Comparison of ENCODE assay signal across 1 cellular context in the genomic region with DNA sequence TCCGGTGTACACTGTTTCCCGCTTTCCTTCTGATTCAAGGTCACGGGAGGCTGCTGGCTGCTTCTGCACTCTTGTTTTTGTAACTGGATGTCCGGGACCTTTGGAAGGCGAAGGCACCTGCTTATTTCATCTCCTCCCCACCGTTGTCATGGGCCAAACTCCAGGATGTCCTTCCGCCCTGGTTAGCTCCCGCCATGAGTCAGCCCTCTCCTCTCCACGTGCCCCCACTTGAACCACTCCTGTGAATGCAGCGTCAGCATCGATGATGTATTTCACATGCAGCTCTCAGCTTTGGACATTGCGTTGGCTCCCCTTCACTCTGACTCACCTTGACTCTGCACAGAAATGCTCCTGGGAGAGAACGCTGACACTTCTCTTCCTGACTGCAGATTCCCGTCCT.
A peak's percentile ranks its signal among the peaks of the same experiment; 100 is the strongest.
TF ChIP-seq lines count a peak whose summit lies in the region.

No MANE protein-coding gene starts in this region.

TF ChIP-seq in HepG2, 621 proteins besides CTCF, POLR2A, EP300 and RAD21 (continued from another document and continues in another):
- TF ChIP-seq, protein P1, sequence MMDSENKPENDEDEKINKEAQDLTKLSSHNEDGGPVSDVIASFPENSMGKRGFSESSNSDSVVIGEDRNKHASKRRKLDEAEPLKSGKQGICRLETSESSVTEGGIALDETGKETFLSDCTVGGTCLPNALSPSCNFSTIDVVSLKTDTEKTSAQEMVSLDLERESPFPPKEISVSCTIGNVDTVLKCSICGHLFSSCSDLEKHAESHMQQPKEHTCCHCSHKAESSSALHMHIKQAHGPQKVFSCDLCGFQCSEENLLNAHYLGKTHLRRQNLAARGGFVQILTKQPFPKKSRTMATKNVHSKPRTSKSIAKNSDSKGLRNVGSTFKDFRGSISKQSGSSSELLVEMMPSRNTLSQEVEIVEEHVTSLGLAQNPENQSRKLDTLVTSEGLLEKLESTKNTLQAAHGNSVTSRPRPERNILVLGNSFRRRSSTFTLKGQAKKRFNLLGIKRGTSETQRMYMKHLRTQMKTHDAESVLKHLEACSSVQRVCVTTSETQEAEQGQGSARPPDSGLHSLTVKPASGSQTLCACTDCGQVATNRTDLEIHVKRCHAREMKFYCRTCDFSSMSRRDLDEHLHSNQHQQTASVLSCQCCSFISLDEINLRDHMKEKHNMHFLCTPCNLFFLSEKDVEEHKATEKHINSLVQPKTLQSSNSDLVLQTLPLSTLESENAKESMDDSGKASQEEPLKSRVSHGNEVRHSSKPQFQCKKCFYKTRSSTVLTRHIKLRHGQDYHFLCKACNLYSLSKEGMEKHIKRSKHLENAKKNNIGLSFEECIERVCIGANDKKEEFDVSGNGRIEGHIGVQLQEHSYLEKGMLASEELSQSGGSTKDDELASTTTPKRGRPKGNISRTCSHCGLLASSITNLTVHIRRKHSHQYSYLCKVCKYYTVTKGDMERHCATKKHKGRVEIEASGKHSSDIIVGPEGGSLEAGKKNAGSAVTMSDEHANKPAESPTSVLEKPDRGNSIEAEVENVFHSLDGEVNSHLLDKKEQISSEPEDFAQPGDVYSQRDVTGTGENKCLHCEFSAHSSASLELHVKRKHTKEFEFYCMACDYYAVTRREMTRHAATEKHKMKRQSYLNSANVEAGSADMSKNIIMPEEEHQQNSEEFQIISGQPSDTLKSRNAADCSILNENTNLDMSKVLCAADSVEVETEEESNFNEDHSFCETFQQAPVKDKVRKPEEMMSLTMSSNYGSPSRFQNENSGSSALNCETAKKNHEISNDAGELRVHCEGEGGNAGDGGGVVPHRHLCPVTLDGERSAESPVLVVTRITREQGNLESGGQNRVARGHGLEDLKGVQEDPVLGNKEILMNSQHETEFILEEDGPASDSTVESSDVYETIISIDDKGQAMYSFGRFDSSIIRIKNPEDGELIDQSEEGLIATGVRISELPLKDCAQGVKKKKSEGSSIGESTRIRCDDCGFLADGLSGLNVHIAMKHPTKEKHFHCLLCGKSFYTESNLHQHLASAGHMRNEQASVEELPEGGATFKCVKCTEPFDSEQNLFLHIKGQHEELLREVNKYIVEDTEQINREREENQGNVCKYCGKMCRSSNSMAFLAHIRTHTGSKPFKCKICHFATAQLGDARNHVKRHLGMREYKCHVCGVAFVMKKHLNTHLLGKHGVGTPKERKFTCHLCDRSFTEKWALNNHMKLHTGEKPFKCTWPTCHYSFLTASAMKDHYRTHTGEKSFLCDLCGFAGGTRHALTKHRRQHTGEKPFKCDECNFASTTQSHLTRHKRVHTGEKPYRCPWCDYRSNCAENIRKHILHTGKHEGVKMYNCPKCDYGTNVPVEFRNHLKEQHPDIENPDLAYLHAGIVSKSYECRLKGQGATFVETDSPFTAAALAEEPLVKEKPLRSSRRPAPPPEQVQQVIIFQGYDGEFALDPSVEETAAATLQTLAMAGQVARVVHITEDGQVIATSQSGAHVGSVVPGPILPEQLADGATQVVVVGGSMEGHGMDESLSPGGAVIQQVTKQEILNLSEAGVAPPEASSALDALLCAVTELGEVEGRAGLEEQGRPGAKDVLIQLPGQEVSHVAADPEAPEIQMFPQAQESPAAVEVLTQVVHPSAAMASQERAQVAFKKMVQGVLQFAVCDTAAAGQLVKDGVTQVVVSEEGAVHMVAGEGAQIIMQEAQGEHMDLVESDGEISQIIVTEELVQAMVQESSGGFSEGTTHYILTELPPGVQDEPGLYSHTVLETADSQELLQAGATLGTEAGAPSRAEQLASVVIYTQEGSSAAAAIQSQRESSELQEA (CRISPR knock-in tag; IDR thresholded peaks at IDR 0.05; ENCODE audit: not compliant biosample characterization) = no peak
- TF ChIP-seq ZFP36L1 (CRISPR knock-in tag; IDR thresholded peaks at IDR 0.05) = 0 out of 2 replicates have a peak, but pooled peaks have one; percentile 44
- TF ChIP-seq, protein P2, sequence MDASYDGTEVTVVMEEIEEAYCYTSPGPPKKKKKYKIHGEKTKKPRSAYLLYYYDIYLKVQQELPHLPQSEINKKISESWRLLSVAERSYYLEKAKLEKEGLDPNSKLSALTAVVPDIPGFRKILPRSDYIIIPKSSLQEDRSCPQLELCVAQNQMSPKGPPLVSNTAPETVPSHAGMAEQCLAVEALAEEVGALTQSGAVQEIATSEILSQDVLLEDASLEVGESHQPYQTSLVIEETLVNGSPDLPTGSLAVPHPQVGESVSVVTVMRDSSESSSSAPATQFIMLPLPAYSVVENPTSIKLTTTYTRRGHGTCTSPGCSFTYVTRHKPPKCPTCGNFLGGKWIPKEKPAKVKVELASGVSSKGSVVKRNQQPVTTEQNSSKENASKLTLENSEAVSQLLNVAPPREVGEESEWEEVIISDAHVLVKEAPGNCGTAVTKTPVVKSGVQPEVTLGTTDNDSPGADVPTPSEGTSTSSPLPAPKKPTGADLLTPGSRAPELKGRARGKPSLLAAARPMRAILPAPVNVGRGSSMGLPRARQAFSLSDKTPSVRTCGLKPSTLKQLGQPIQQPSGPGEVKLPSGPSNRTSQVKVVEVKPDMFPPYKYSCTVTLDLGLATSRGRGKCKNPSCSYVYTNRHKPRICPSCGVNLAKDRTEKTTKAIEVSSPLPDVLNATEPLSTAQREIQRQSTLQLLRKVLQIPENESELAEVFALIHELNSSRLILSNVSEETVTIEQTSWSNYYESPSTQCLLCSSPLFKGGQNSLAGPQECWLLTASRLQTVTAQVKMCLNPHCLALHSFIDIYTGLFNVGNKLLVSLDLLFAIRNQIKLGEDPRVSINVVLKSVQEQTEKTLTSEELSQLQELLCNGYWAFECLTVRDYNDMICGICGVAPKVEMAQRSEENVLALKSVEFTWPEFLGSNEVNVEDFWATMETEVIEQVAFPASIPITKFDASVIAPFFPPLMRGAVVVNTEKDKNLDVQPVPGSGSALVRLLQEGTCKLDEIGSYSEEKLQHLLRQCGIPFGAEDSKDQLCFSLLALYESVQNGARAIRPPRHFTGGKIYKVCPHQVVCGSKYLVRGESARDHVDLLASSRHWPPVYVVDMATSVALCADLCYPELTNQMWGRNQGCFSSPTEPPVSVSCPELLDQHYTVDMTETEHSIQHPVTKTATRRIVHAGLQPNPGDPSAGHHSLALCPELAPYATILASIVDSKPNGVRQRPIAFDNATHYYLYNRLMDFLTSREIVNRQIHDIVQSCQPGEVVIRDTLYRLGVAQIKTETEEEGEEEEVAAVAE (CRISPR knock-in tag; IDR thresholded peaks at IDR 0.05; ENCODE audit: borderline replicate concordance) = peak; percentile 54; the same call in 1 of the 2 replicates
- no peak; the same call in 1 of the 2 replicates for TF ChIP-seq CHD2 (IDR thresholded peaks at IDR 0.05; ENCODE audit: low read depth, low read length)
- TF ChIP-seq, protein P3, sequence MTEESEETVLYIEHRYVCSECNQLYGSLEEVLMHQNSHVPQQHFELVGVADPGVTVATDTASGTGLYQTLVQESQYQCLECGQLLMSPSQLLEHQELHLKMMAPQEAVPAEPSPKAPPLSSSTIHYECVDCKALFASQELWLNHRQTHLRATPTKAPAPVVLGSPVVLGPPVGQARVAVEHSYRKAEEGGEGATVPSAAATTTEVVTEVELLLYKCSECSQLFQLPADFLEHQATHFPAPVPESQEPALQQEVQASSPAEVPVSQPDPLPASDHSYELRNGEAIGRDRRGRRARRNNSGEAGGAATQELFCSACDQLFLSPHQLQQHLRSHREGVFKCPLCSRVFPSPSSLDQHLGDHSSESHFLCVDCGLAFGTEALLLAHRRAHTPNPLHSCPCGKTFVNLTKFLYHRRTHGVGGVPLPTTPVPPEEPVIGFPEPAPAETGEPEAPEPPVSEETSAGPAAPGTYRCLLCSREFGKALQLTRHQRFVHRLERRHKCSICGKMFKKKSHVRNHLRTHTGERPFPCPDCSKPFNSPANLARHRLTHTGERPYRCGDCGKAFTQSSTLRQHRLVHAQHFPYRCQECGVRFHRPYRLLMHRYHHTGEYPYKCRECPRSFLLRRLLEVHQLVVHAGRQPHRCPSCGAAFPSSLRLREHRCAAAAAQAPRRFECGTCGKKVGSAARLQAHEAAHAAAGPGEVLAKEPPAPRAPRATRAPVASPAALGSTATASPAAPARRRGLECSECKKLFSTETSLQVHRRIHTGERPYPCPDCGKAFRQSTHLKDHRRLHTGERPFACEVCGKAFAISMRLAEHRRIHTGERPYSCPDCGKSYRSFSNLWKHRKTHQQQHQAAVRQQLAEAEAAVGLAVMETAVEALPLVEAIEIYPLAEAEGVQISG (CRISPR knock-in tag; IDR thresholded peaks at IDR 0.05) = peak; percentile 77
- peak; percentile 65; the same call in 1 of the 2 replicates for TF ChIP-seq KDM3A (CRISPR knock-in tag; IDR thresholded peaks at IDR 0.05; ENCODE audit: low read depth)
- TF ChIP-seq SSRP1 (CRISPR knock-in tag; IDR thresholded peaks at IDR 0.05) = no peak
- TF ChIP-seq NFYC (CRISPR knock-in tag; IDR thresholded peaks at IDR 0.05) = peak; percentile 45
- TF ChIP-seq ZEB1 (IDR thresholded peaks at IDR 0.05; ENCODE audit: insufficient replicate concordance, low read depth) = peak; percentile 41
- peak; percentile 73 for TF ChIP-seq RXRA (CRISPR knock-in tag; IDR thresholded peaks at IDR 0.05)
- peak; percentile 69; the same call in 1 of the 2 replicates for TF ChIP-seq TGIF2 (CRISPR knock-in tag; IDR thresholded peaks at IDR 0.05)
- peak; percentile 42; the same call in 1 of the 2 replicates for TF ChIP-seq ZNF451 (CRISPR knock-in tag; IDR thresholded peaks at IDR 0.05)
- TF ChIP-seq, protein P4, sequence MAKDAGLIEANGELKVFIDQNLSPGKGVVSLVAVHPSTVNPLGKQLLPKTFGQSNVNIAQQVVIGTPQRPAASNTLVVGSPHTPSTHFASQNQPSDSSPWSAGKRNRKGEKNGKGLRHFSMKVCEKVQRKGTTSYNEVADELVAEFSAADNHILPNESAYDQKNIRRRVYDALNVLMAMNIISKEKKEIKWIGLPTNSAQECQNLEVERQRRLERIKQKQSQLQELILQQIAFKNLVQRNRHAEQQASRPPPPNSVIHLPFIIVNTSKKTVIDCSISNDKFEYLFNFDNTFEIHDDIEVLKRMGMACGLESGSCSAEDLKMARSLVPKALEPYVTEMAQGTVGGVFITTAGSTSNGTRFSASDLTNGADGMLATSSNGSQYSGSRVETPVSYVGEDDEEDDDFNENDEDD (CRISPR knock-in tag; IDR thresholded peaks at IDR 0.05; ENCODE audit: borderline replicate concordance) = peak; percentile 90
- TF ChIP-seq SRF (IDR thresholded peaks at IDR 0.05; ENCODE audit: low read depth, low read length) = no peak
- no peak for TF ChIP-seq ZNF577 (CRISPR knock-in tag; IDR thresholded peaks at IDR 0.05; ENCODE audit: borderline replicate concordance, low read depth)
- no peak for TF ChIP-seq NONO (IDR thresholded peaks at IDR 0.05)
- no peak for TF ChIP-seq NONO (CRISPR knock-in tag; conservative IDR thresholded peaks at IDR 0.05)
- TF ChIP-seq ZFP36 (IDR thresholded peaks at IDR 0.05; ENCODE audit: borderline replicate concordance, low read depth, low read length, partially characterized antibody) = no peak
- TF ChIP-seq TARDBP (CRISPR knock-in tag; IDR thresholded peaks at IDR 0.05) = peak; percentile 18; the same call in 1 of the 2 replicates
- TF ChIP-seq ESRRA (CRISPR knock-in tag; IDR thresholded peaks at IDR 0.05; ENCODE audit: low read depth) = no peak
- TF ChIP-seq MAFG (CRISPR knock-in tag; IDR thresholded peaks at IDR 0.05) = peak; percentile 97
- peak; percentile 61; the same call in 1 of the 2 replicates for TF ChIP-seq YEATS4 (CRISPR knock-in tag; IDR thresholded peaks at IDR 0.05; ENCODE audit: borderline replicate concordance)
- TF ChIP-seq NR3C1 (CRISPR knock-in tag; IDR thresholded peaks at IDR 0.05) = no peak
- TF ChIP-seq, protein P5, sequence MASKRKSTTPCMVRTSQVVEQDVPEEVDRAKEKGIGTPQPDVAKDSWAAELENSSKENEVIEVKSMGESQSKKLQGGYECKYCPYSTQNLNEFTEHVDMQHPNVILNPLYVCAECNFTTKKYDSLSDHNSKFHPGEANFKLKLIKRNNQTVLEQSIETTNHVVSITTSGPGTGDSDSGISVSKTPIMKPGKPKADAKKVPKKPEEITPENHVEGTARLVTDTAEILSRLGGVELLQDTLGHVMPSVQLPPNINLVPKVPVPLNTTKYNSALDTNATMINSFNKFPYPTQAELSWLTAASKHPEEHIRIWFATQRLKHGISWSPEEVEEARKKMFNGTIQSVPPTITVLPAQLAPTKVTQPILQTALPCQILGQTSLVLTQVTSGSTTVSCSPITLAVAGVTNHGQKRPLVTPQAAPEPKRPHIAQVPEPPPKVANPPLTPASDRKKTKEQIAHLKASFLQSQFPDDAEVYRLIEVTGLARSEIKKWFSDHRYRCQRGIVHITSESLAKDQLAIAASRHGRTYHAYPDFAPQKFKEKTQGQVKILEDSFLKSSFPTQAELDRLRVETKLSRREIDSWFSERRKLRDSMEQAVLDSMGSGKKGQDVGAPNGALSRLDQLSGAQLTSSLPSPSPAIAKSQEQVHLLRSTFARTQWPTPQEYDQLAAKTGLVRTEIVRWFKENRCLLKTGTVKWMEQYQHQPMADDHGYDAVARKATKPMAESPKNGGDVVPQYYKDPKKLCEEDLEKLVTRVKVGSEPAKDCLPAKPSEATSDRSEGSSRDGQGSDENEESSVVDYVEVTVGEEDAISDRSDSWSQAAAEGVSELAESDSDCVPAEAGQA (IDR thresholded peaks at IDR 0.05; ENCODE audit: low read depth) = peak; percentile 54; the same call in 1 of the 2 replicates
- TF ChIP-seq, protein P5 (CRISPR knock-in tag; IDR thresholded peaks at IDR 0.05; ENCODE audit: borderline replicate concordance) = no peak
- TF ChIP-seq ZBTB3 (CRISPR knock-in tag; IDR thresholded peaks at IDR 0.05; ENCODE audit: borderline replicate concordance, low read depth) = no peak
- peak; percentile 86 for TF ChIP-seq ZNF792 (CRISPR knock-in tag; IDR thresholded peaks at IDR 0.05)
- peak; percentile 89 for TF ChIP-seq MXD4 (CRISPR knock-in tag; IDR thresholded peaks at IDR 0.05)
- TF ChIP-seq GFI1 (CRISPR knock-in tag; IDR thresholded peaks at IDR 0.05; ENCODE audit: borderline replicate concordance) = no peak
- 0 out of 2 replicates have a peak, but pooled peaks have one; percentile 42 for TF ChIP-seq CBFB (CRISPR knock-in tag; IDR thresholded peaks at IDR 0.05)
